Comparison of ENCODE assay signal across 6 cellular contexts in genomic region chr2:138811454-138811853, GRCh38. TPM values are rescaled to one million over a fixed set of nuclear protein-coding genes. Genes with fewer than 3 reads are reported as not detected.
"Had no signal": no experiment of that assay in that cellular context is flagged by ENCODE, and none has a peak within 500 bp of the region (broad histone marks: within the 10 kb centered on the region; RNA-seq: fewer than 3 reads in every experiment).

No MANE protein-coding gene starts in this region.

- H3K4me3 ChIP-seq: GM23338, K562 had no signal

- DNase-seq: H9, HCEC 1CT, IMR-90 had no signal

- ATAC-seq: GM23338, K562 had no signal

RNA-seq across cellular contexts. Expression of gene NXPH2, which starts 31.3 kb away (rescaled TPM):
- total RNA-seq: HT-29, IMR-90, K562 had no signal
